ENCODE assay signal across 1 cellular context in the genomic region with DNA sequence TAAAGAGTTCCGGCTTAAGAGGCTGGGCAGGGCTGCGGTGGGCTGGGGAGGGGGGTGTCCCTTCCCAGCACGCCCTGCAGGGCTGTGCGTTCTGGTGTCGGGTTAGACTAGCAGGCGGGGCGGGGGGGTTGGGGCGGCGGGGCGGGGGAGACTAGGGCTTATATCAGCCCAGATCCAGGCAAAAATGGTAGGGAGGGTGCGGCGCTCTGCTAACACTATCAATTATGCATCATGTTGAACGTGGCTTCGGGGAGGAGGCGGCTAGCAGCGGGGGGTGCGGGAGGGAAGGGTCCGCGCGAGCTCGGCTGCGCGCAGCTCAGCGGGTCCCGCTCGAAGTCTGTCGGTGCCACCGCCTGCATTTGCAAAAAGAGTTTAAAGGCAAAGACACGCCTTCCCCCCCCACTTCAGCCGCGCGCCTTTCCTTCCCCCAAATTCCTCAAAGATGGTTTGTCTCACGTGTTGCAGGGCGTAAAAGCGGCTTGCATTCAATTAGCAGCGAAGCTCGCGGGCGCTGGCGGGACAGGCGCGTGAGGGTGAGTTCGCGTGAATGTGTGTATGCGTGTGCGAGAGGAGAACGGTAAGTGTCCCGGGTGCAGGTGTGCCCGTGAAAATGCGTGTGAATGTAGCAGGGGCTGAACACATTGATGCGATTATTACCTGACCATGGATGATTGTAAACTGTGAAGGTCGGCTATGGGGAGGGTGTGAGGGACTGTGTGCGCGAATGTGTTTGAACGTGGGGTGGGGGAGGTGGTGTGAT.
TF ChIP-seq lines count a peak whose summit lies in the region.

A gene with protein sequence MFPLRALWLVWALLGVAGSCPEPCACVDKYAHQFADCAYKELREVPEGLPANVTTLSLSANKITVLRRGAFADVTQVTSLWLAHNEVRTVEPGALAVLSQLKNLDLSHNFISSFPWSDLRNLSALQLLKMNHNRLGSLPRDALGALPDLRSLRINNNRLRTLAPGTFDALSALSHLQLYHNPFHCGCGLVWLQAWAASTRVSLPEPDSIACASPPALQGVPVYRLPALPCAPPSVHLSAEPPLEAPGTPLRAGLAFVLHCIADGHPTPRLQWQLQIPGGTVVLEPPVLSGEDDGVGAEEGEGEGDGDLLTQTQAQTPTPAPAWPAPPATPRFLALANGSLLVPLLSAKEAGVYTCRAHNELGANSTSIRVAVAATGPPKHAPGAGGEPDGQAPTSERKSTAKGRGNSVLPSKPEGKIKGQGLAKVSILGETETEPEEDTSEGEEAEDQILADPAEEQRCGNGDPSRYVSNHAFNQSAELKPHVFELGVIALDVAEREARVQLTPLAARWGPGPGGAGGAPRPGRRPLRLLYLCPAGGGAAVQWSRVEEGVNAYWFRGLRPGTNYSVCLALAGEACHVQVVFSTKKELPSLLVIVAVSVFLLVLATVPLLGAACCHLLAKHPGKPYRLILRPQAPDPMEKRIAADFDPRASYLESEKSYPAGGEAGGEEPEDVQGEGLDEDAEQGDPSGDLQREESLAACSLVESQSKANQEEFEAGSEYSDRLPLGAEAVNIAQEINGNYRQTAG (plus strand): TSS at position 498 of the 760 bp plus-strand sequence. CDS start 2,169 bp downstream, outside the sequence.

TF ChIP-seq in IMR-90, 13 proteins besides CTCF, POLR2A, EP300 and RAD21:
- no peak for TF ChIP-seq CHD1 (IDR thresholded peaks at IDR 0.05; ENCODE audit: low read depth, low read length)
- TF ChIP-seq CEBPB (IDR thresholded peaks at IDR 0.05; ENCODE audit: low read depth, low read length): no peak
- TF ChIP-seq MAZ (IDR thresholded peaks at IDR 0.05; ENCODE audit: borderline replicate concordance, low read depth, low read length): no peak
- TF ChIP-seq FOS (IDR thresholded peaks at IDR 0.05; ENCODE audit: low read depth, low read length): no peak
- TF ChIP-seq MAFK (IDR thresholded peaks at IDR 0.05; ENCODE audit: low read depth, low read length): no peak
- no peak for TF ChIP-seq NFE2L2 (IDR thresholded peaks at IDR 0.05; ENCODE audit: low read depth, low read length)
- no peak for TF ChIP-seq MXI1 (IDR thresholded peaks at IDR 0.05; ENCODE audit: borderline replicate concordance, low read depth, low read length)
